Comparison of ENCODE assay signal across 9 cellular contexts in genomic region chr20:841568-842546, GRCh38. TPM values are rescaled to one million over a fixed set of nuclear protein-coding genes. Genes with fewer than 3 reads are reported as not detected.
DNase-seq lines count a peak whose midpoint lies in the region; ATAC-seq and TF ChIP-seq lines count a peak whose summit lies in the region.
"Had no signal": no experiment of that assay in that cellular context is flagged by ENCODE, and none has a peak within 500 bp of the region (broad histone marks: within the 10 kb centered on the region; RNA-seq: fewer than 3 reads in every experiment).

No MANE protein-coding gene starts in this region.

- H3K27ac ChIP-seq in testis, result no peak overlapping the region

- WGBS in testis, 2 donors, result 54 to 60% methylated on average over 34 to 62 of the region's 62 CpGs

- H3K4me3 ChIP-seq in testis, result peak overlapping the region; percentile 37

- no peaks in the 10 kb centered on the region for H3K4me1 ChIP-seq in testis

- no peak for ATAC-seq in activated naive CD8-positive, alpha-beta T cell treated with anti-CD3 and anti-CD28 coated beads, Interleukin-2, amount 50 U/mL, for 24 hours
- no peak for ATAC-seq in HG02970 (IDR thresholded peaks at IDR 0.05; ENCODE audit: low FRiP score, unreplicated experiment)

- H3K9me3 ChIP-seq in testis, result no peaks in the 10 kb centered on the region

- no peak for TF ChIP-seq POLR2A in testis (IDR thresholded peaks at IDR 0.05)

- no peak for DNase-seq in activated CD4-positive, alpha-beta memory T cell treated with anti-CD3 and anti-CD28 coated beads for 36 hours
- no peak for DNase-seq in activated CD4-positive, alpha-beta memory T cell treated with anti-CD3 and anti-CD28 coated beads, Interleukin-2, amount 10 ng/mL, durations not matched to agents 7 days and 5 days
- DNase-seq in activated naive CD8-positive, alpha-beta T cell treated with anti-CD3 and anti-CD28 coated beads, Interleukin-2, amount 50 U/mL, for 24 hours, result no peak
- no peak for DNase-seq in immature natural killer cell
- no peak for DNase-seq in testis
- DNase-seq in osteocyte (ENCODE audit: extremely low spot score, unreplicated experiment), result no peak
- no peak for DNase-seq in GM19238 (ENCODE audit: insufficient read length, low spot score)
- DNase-seq: activated effector memory CD4-positive, alpha-beta T cell treated with Interleukin-2 at 50 U/mL for 16 hours had no signal

- intact Hi-C loops in activated CD4-positive, alpha-beta memory T cell treated with anti-CD3 and anti-CD28 coated beads for 36 hours (cut with micrococcal nuclease), result no loop called here
- intact Hi-C loops in testis (cut with DNase I; ENCODE audit: low total_unique reads), result no loop called here

- no peaks in the 10 kb centered on the region for H3K27me3 ChIP-seq in testis

- CTCF ChIA-PET in activated CD4-positive, alpha-beta memory T cell treated with anti-CD3 and anti-CD28 coated beads for 36 hours (lab: Charles Lee), result interaction anchor here (1.0 kb wide), 1 partner anchor 23 kb away, joined by 3 read pairs; no protein-coding TSS in a partner anchor
- CTCF ChIA-PET in activated CD4-positive, alpha-beta memory T cell treated with anti-CD3 and anti-CD28 coated beads, Interleukin-2, amount 10 ng/mL, durations not matched to agents 7 days and 5 days (lab: Charles Lee), result interaction anchor here (0.8 kb wide), 1 partner anchor 23 kb away, joined by 4 read pairs; no protein-coding TSS in a partner anchor

- TF ChIP-seq CTCF in testis (IDR thresholded peaks at IDR 0.05), result no peak
- no peak for TF ChIP-seq CTCF in osteocyte (IDR thresholded peaks at IDR 0.05)

- POLR2A ChIA-PET in activated CD4-positive, alpha-beta memory T cell treated with anti-CD3 and anti-CD28 coated beads for 36 hours (lab: Charles Lee), result interaction anchor here (1.0 kb wide), 1 partner anchor 8 kb away, joined by 3 read pairs; the partner anchor contains the start of gene FAM110A
- POLR2A ChIA-PET in activated CD4-positive, alpha-beta memory T cell treated with anti-CD3 and anti-CD28 coated beads, Interleukin-2, amount 10 ng/mL, durations not matched to agents 7 days and 5 days (lab: Charles Lee), result interaction anchor here (6.7 kb wide), 1 partner anchor 8 kb away, joined by 92 read pairs; the partner anchor contains the start of gene FAM110A

- H3K4me1 Mint-ChIP-seq in activated CD4-positive, alpha-beta memory T cell treated with anti-CD3 and anti-CD28 coated beads for 36 hours (ENCODE audit: low read depth), result peaks cover 53% of the 10 kb centered on the region
- H3K4me1 Mint-ChIP-seq in activated CD4-positive, alpha-beta memory T cell treated with anti-CD3 and anti-CD28 coated beads, Interleukin-2, amount 10 ng/mL, durations not matched to agents 7 days and 5 days, result peaks cover 59% of the 10 kb centered on the region
- H3K4me1 Mint-ChIP-seq in activated naive CD8-positive, alpha-beta T cell treated with anti-CD3 and anti-CD28 coated beads, Interleukin-2, amount 50 U/mL, for 24 hours, result peaks cover 46% of the 10 kb centered on the region
- H3K4me1 Mint-ChIP-seq in immature natural killer cell, result peaks cover 43 to 48% of the 10 kb centered on the region in 2 donors
- peaks cover 9% of the 10 kb centered on the region for H3K4me1 Mint-ChIP-seq in osteocyte (ENCODE audit: unreplicated experiment)

- no peaks in the 10 kb centered on the region for H3K36me3 ChIP-seq in testis (ENCODE audit: low read depth, missing control alignments)

- H3K27ac Mint-ChIP-seq in activated CD4-positive, alpha-beta memory T cell treated with anti-CD3 and anti-CD28 coated beads for 36 hours, result no peak overlapping the region
- no peak overlapping the region for H3K27ac Mint-ChIP-seq in activated CD4-positive, alpha-beta memory T cell treated with anti-CD3 and anti-CD28 coated beads, Interleukin-2, amount 10 ng/mL, durations not matched to agents 7 days and 5 days
- no peak overlapping the region for H3K27ac Mint-ChIP-seq in activated naive CD8-positive, alpha-beta T cell treated with anti-CD3 and anti-CD28 coated beads, Interleukin-2, amount 50 U/mL, for 24 hours
- H3K27ac Mint-ChIP-seq in immature natural killer cell (no peak overlapping the region), osteocyte (ENCODE audit: unreplicated experiment) (no peak overlapping the region)

- H3K4me3 Mint-ChIP-seq in activated CD4-positive, alpha-beta memory T cell treated with anti-CD3 and anti-CD28 coated beads for 36 hours, result peak overlapping the region; percentile 35
- no peak overlapping the region for H3K4me3 Mint-ChIP-seq in activated CD4-positive, alpha-beta memory T cell treated with anti-CD3 and anti-CD28 coated beads, Interleukin-2, amount 10 ng/mL, durations not matched to agents 7 days and 5 days
- peak overlapping the region; percentile 62 for H3K4me3 Mint-ChIP-seq in activated naive CD8-positive, alpha-beta T cell treated with anti-CD3 and anti-CD28 coated beads, Interleukin-2, amount 50 U/mL, for 24 hours
- H3K4me3 Mint-ChIP-seq in immature natural killer cell (peak overlapping the region; percentile 42 to 61 (median 53)), osteocyte (ENCODE audit: unreplicated experiment) (no peak overlapping the region)

- H3K27me3 Mint-ChIP-seq in activated CD4-positive, alpha-beta memory T cell treated with anti-CD3 and anti-CD28 coated beads for 36 hours, result no peaks in the 10 kb centered on the region
- H3K27me3 Mint-ChIP-seq in activated CD4-positive, alpha-beta memory T cell treated with anti-CD3 and anti-CD28 coated beads, Interleukin-2, amount 10 ng/mL, durations not matched to agents 7 days and 5 days, result no peaks in the 10 kb centered on the region
- peaks cover 2% of the 10 kb centered on the region for H3K27me3 Mint-ChIP-seq in activated naive CD8-positive, alpha-beta T cell treated with anti-CD3 and anti-CD28 coated beads, Interleukin-2, amount 50 U/mL, for 24 hours
- H3K27me3 Mint-ChIP-seq in immature natural killer cell (ENCODE audit: low read depth in 3 of 3) (peaks cover 0 to 6% (median 4%) of the 10 kb centered on the region in 3 donors), osteocyte (ENCODE audit: unreplicated experiment) (no peaks in the 10 kb centered on the region)

- H3K36me3 Mint-ChIP-seq in activated CD4-positive, alpha-beta memory T cell treated with anti-CD3 and anti-CD28 coated beads for 36 hours, result peaks cover 11% of the 10 kb centered on the region
- peaks cover 38% of the 10 kb centered on the region for H3K36me3 Mint-ChIP-seq in activated CD4-positive, alpha-beta memory T cell treated with anti-CD3 and anti-CD28 coated beads, Interleukin-2, amount 10 ng/mL, durations not matched to agents 7 days and 5 days (ENCODE audit: low read depth)
- peaks cover 7% of the 10 kb centered on the region for H3K36me3 Mint-ChIP-seq in activated naive CD8-positive, alpha-beta T cell treated with anti-CD3 and anti-CD28 coated beads, Interleukin-2, amount 50 U/mL, for 24 hours (ENCODE audit: low read depth)
- H3K36me3 Mint-ChIP-seq in immature natural killer cell (peaks cover 0 to 4% (median 0%) of the 10 kb centered on the region in 3 donors), osteocyte (ENCODE audit: unreplicated experiment) (no peaks in the 10 kb centered on the region)

- H3K9me3 Mint-ChIP-seq in activated CD4-positive, alpha-beta memory T cell treated with anti-CD3 and anti-CD28 coated beads for 36 hours, result no peaks in the 10 kb centered on the region
- no peaks in the 10 kb centered on the region for H3K9me3 Mint-ChIP-seq in activated CD4-positive, alpha-beta memory T cell treated with anti-CD3 and anti-CD28 coated beads, Interleukin-2, amount 10 ng/mL, durations not matched to agents 7 days and 5 days
- H3K9me3 Mint-ChIP-seq in activated naive CD8-positive, alpha-beta T cell treated with anti-CD3 and anti-CD28 coated beads, Interleukin-2, amount 50 U/mL, for 24 hours, result no peaks in the 10 kb centered on the region
- H3K9me3 Mint-ChIP-seq in immature natural killer cell, result no peaks in the 10 kb centered on the region
- H3K9me3 Mint-ChIP-seq in osteocyte (ENCODE audit: unreplicated experiment), result peaks cover 3% of the 10 kb centered on the region

RNA-seq across cellular contexts. Expression of gene FAM110A, which starts 8.3 kb away (rescaled TPM):
- total RNA-seq in activated CD4-positive, alpha-beta memory T cell treated with anti-CD3 and anti-CD28 coated beads for 36 hours, result 10 to 100 TPM; 18.0 to 20.1 TPM
- total RNA-seq in activated CD4-positive, alpha-beta memory T cell treated with anti-CD3 and anti-CD28 coated beads, Interleukin-2, amount 10 ng/mL, durations not matched to agents 7 days and 5 days, result 10 to 100 TPM; 34.7 to 35.9 TPM
- 10 to 100 TPM in 2 of 3 donors, 1 to 10 TPM in 1; 5.0 to 20.7 (median 13.8) TPM for polyA plus RNA-seq in immature natural killer cell
- 1 to 10 TPM; 5.1 to 7.7 TPM for total RNA-seq in testis
- polyA plus RNA-seq in testis (ENCODE audit: insufficient read depth, low read depth, low replicate concordance), result 5.5 TPM
- 2.6 and 2.7 TPM in 2 replicates for total RNA-seq in osteocyte

Comparison
In these comparisons a context has a peak if more than half of its experiments do, and no peak if none do; other contexts are left out.
1. H3K4me3 Mint-ChIP-seq: peak in activated CD4-positive, alpha-beta memory T cell treated with anti-CD3 and anti-CD28 coated beads for 36 hours (single experiment), activated naive CD8-positive, alpha-beta T cell treated with anti-CD3 and anti-CD28 coated beads, Interleukin-2, amount 50 U/mL, for 24 hours (single experiment) and immature natural killer cell (5 of 5); none in activated CD4-positive, alpha-beta memory T cell treated with anti-CD3 and anti-CD28 coated beads, Interleukin-2, amount 10 ng/mL, durations not matched to agents 7 days and 5 days (single experiment) and osteocyte (single experiment).